Comparison of ENCODE assay signal across 23 cellular contexts in genomic region chr2:75429036-75429435, GRCh38.
A peak's percentile ranks its signal among the peaks of the same experiment; 100 is the strongest.
DNase-seq lines count a peak whose midpoint lies in the region; ATAC-seq and TF ChIP-seq lines count a peak whose summit lies in the region.
"Had no signal": no experiment of that assay in that cellular context is flagged by ENCODE, and none has a peak within 500 bp of the region (broad histone marks: within the 10 kb centered on the region; RNA-seq: fewer than 3 reads in every experiment).

No MANE protein-coding gene starts in this region.

- H3K27ac Mint-ChIP-seq in memory B cell, result peak overlapping the region; percentile 1
- H3K27ac Mint-ChIP-seq in activated naive CD8-positive, alpha-beta T cell treated with anti-CD3 and anti-CD28 coated beads for 36 hours, result no peak overlapping the region
- H3K27ac Mint-ChIP-seq: activated CD4-positive, alpha-beta memory T cell treated with anti-CD3 and anti-CD28 coated beads for 36 hours; CD8-positive, alpha-beta memory T cell; naive thymus-derived CD4-positive, alpha-beta T cell; stimulated activated effector memory CD8-positive, alpha-beta T cell treated with anti-CD3 and anti-CD28 coated beads, Interleukin-12 subunit alpha, Interleukin-12 subunit beta, amount 100 ng/mL, for 72 hours; T-helper 17 cell had no signal

- H3K4me3 Mint-ChIP-seq in memory B cell, result no peak overlapping the region
- H3K4me3 Mint-ChIP-seq in activated naive CD8-positive, alpha-beta T cell treated with anti-CD3 and anti-CD28 coated beads for 36 hours, result no peak overlapping the region
- H3K4me3 Mint-ChIP-seq: activated CD4-positive, alpha-beta memory T cell treated with anti-CD3 and anti-CD28 coated beads for 36 hours; CD8-positive, alpha-beta memory T cell; naive thymus-derived CD4-positive, alpha-beta T cell; stimulated activated effector memory CD8-positive, alpha-beta T cell treated with anti-CD3 and anti-CD28 coated beads, Interleukin-12 subunit alpha, Interleukin-12 subunit beta, amount 100 ng/mL, for 72 hours had no signal

- no peaks in the 10 kb centered on the region for H3K9me3 Mint-ChIP-seq in memory B cell
- no peaks in the 10 kb centered on the region for H3K9me3 Mint-ChIP-seq in activated naive CD8-positive, alpha-beta T cell treated with anti-CD3 and anti-CD28 coated beads for 36 hours
- H3K9me3 Mint-ChIP-seq: activated CD4-positive, alpha-beta memory T cell treated with anti-CD3 and anti-CD28 coated beads for 36 hours; stimulated activated effector memory CD8-positive, alpha-beta T cell treated with anti-CD3 and anti-CD28 coated beads, Interleukin-12 subunit alpha, Interleukin-12 subunit beta, amount 100 ng/mL, for 72 hours had no signal

- DNase-seq in LHCN-M2 (ENCODE audit: low read depth), result peak; percentile 2
- DNase-seq in astrocyte of the hippocampus (ENCODE audit: low read depth, low spot score), result peak; percentile 53
- DNase-seq in memory B cell (ENCODE audit: low spot score in 2 of 2), result no peak
- peak; percentile 80 for DNase-seq in stomach
- no peak for DNase-seq in activated naive CD8-positive, alpha-beta T cell treated with anti-CD3 and anti-CD28 coated beads for 36 hours
- no peak for DNase-seq in activated CD4-positive, CD25-positive, alpha-beta regulatory T cell treated with anti-CD3 and anti-CD28 coated beads, Interleukin-2, amount 50 U/mL, for 72 hours
- DNase-seq: activated CD4-positive, alpha-beta memory T cell treated with anti-CD3 and anti-CD28 coated beads for 36 hours; activated gamma-delta T cell; CD8-positive, alpha-beta memory T cell; DMS79 treated with DMSO at 0.1 percent for 48 hours; erythroblast; foreskin melanocyte; kidney; MM.1S; naive thymus-derived CD4-positive, alpha-beta T cell; NCI-H146; NCI-H226; NK-92 treated with Interleukin-12 subunit alpha and Interleukin-12 subunit beta, amount 100 ng/mL, for 24 hours; T-helper 17 cell had no signal

- peaks cover 0 to 7% (median 2%) of the 10 kb centered on the region in 4 donors for H3K4me1 ChIP-seq in stomach

- TF ChIP-seq EP300 in stomach (IDR thresholded peaks at IDR 0.05), result no peak

- H3K4me1 Mint-ChIP-seq in memory B cell, result peaks cover 41% of the 10 kb centered on the region
- no peaks in the 10 kb centered on the region for H3K4me1 Mint-ChIP-seq in activated naive CD8-positive, alpha-beta T cell treated with anti-CD3 and anti-CD28 coated beads for 36 hours
- H3K4me1 Mint-ChIP-seq: CD8-positive, alpha-beta memory T cell; naive thymus-derived CD4-positive, alpha-beta T cell; stimulated activated effector memory CD8-positive, alpha-beta T cell treated with anti-CD3 and anti-CD28 coated beads, Interleukin-12 subunit alpha, Interleukin-12 subunit beta, amount 100 ng/mL, for 72 hours; T-helper 17 cell had no signal

- ATAC-seq in memory B cell (ENCODE audit: low read depth), result no peak
- no peak for ATAC-seq in GM18873 (IDR thresholded peaks at IDR 0.05; ENCODE audit: low FRiP score, unreplicated experiment)
- ATAC-seq: naive thymus-derived CD4-positive, alpha-beta T cell; sciatic nerve; stimulated activated effector memory CD8-positive, alpha-beta T cell treated with anti-CD3 and anti-CD28 coated beads, Interleukin-12 subunit alpha, Interleukin-12 subunit beta, amount 100 ng/mL, for 72 hours; T-helper 17 cell had no signal

- no peaks in the 10 kb centered on the region for H3K36me3 Mint-ChIP-seq in memory B cell
- H3K36me3 Mint-ChIP-seq in activated naive CD8-positive, alpha-beta T cell treated with anti-CD3 and anti-CD28 coated beads for 36 hours, result no peaks in the 10 kb centered on the region
- H3K36me3 Mint-ChIP-seq: activated CD4-positive, alpha-beta memory T cell treated with anti-CD3 and anti-CD28 coated beads for 36 hours; CD8-positive, alpha-beta memory T cell; naive thymus-derived CD4-positive, alpha-beta T cell; stimulated activated effector memory CD8-positive, alpha-beta T cell treated with anti-CD3 and anti-CD28 coated beads, Interleukin-12 subunit alpha, Interleukin-12 subunit beta, amount 100 ng/mL, for 72 hours had no signal

- no peak overlapping the region for H3K4me3 ChIP-seq in stomach

- TF ChIP-seq CTCF in stomach (IDR thresholded peaks at IDR 0.05), result no peak

- no peaks in the 10 kb centered on the region for H3K27me3 Mint-ChIP-seq in memory B cell
- H3K27me3 Mint-ChIP-seq in activated naive CD8-positive, alpha-beta T cell treated with anti-CD3 and anti-CD28 coated beads for 36 hours, result peaks cover 23% of the 10 kb centered on the region

- no peaks in the 10 kb centered on the region for H3K9me3 ChIP-seq in stomach

- no peaks in the 10 kb centered on the region for H3K27me3 ChIP-seq in stomach

- no peak overlapping the region for H3K27ac ChIP-seq in stomach
- H3K27ac ChIP-seq: VCaP had no signal

- H3K36me3 ChIP-seq in stomach, result no peaks in the 10 kb centered on the region

- WGBS in stomach, 5 donors, result 17 to 58% (median 33%) methylated on average over 3 of the region's 3 CpGs

- TF ChIP-seq POLR2A in stomach (IDR thresholded peaks at IDR 0.05), result no peak

- intact Hi-C loops in stomach (cut with DNase I; ENCODE audit: low total_unique reads), result no loop called here

Comparison
In these comparisons a context has a peak if more than half of its experiments do, and no peak if none do; other contexts are left out.
1. DNase-seq: peak in LHCN-M2 (single experiment), astrocyte of the hippocampus (single experiment) and stomach (single experiment); none in memory B cell (0 of 2), activated naive CD8-positive, alpha-beta T cell treated with anti-CD3 and anti-CD28 coated beads for 36 hours (single experiment) and activated CD4-positive, CD25-positive, alpha-beta regulatory T cell treated with anti-CD3 and anti-CD28 coated beads, Interleukin-2, amount 50 U/mL, for 72 hours (single experiment).